1 cellular context compared by ENCODE assay signal in the genomic region with DNA sequence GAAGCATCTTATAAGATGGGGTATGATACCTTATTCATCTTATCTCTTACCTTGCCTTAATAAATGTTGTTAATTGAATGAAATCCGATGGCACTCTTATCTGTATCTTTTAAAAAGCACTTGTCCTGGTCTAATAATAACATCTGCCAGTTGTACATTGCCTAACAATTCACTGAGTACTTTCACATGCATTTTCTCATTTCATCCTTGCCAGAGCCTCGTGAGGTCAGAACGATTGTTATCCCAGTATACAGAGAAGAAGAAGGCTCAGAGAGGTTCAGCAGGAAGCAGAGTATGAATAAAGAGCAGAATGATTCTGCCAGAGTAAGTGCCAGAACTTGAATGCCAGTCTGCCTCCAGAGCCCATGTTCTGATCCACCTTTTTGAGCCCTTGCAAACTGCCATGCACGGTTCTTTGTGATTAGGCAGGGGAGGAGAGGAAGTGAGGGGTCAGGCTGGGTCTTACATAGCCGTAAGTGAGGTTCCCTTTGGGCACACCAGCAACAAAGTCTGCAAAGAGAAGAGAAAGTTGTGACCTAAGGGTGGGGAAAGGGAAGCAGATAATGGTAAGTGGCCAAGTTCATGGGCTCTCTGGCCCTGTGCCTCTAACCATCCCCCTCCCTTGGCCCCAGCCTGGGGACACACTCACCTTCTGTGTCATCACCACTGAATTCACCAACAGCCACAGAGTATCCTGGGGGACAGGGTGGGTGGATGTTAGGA.
TF ChIP-seq lines count a peak whose summit lies in the region.

No MANE protein-coding gene starts in this region.

TF ChIP-seq in HEK293T, 16 proteins besides CTCF, POLR2A, EP300 and RAD21 (continued from another document):
- TF ChIP-seq BHLHE40 (IDR thresholded peaks at IDR 0.05; ENCODE audit: borderline replicate concordance) (no peak), ELF4 (IDR thresholded peaks at IDR 0.05) (no peak), ARNT (IDR thresholded peaks at IDR 0.05) (no peak), ZNF384 (IDR thresholded peaks at IDR 0.05) (no peak), HDGF (IDR thresholded peaks at IDR 0.05; ENCODE audit: borderline replicate concordance) (no peak), TARDBP (IDR thresholded peaks at IDR 0.05) (no peak), L3MBTL2 (conservative IDR thresholded peaks at IDR 0.05) (no peak), SP1 (IDR thresholded peaks at IDR 0.05) (no peak)
